In genomic region chr7:84251183-84251845, GRCh38 we compare ENCODE assay signal across 14 cellular contexts. TPM values are rescaled to one million over a fixed set of nuclear protein-coding genes. Genes with fewer than 3 reads are reported as not detected.
DNase-seq lines count a peak whose midpoint lies in the region; TF ChIP-seq lines count a peak whose summit lies in the region.
"Had no signal": no experiment of that assay in that cellular context is flagged by ENCODE, and none has a peak within 500 bp of the region (broad histone marks: within the 10 kb centered on the region; RNA-seq: fewer than 3 reads in every experiment).

No MANE protein-coding gene starts in this region.

- WGBS in neuronal stem cell (ENCODE audit: extremely low coverage in 2 of 2, insufficient read length in 2 of 2, insufficient replicate concordance in 1 of 2), 2 donors: no CpG with 5 or more reads among the region's 5 CpGs
- 65% methylated on average over 5 of the region's 5 CpGs for WGBS in lower leg skin, 2 donors

- no peak overlapping the region for H3K14ac ChIP-seq in neuronal stem cell (ENCODE audit: low read length)

- H4K8ac ChIP-seq in neuronal stem cell (ENCODE audit: low read depth, low read length): no peak overlapping the region

- H3K4me3 ChIP-seq in neuronal stem cell (ENCODE audit: low read length in 2 of 2): no peak overlapping the region
- H3K4me3 ChIP-seq in lower leg skin (ENCODE audit: low read depth, poor library complexity, severe bottlenecking): no peak overlapping the region

- H2BK120ac ChIP-seq in neuronal stem cell (ENCODE audit: low read depth, low read length): no peak overlapping the region

- H2BK15ac ChIP-seq in neuronal stem cell (ENCODE audit: low read length): no peak overlapping the region

- H3K4me2 ChIP-seq in neuronal stem cell (ENCODE audit: insufficient read depth, low read length, poor library complexity, severe bottlenecking): no peak overlapping the region

- no peaks in the 10 kb centered on the region for H3K27me3 ChIP-seq in neuronal stem cell (ENCODE audit: control insufficient read depth in 3 of 3, insufficient read depth in 3 of 3, low read depth in 1 of 3, low read length in 3 of 3)

- H3K27ac Mint-ChIP-seq in chondrocyte (ENCODE audit: unreplicated experiment): peak overlapping the region; percentile 45

- no peaks in the 10 kb centered on the region for H3K79me1 ChIP-seq in neuronal stem cell (ENCODE audit: low read depth, low read length)

- no peak overlapping the region for H4K91ac ChIP-seq in neuronal stem cell (ENCODE audit: low read depth, low read length, poor library complexity)

- H3K36me3 ChIP-seq in neuronal stem cell (replicated peaks in 1 of 2; ENCODE audit: control insufficient read depth in 2 of 2, insufficient read depth in 2 of 2, low read length in 2 of 2): no peaks in the 10 kb centered on the region

- H2BK12ac ChIP-seq in neuronal stem cell (ENCODE audit: low read length): no peak overlapping the region

- H3K9me3 ChIP-seq in neuronal stem cell (replicated peaks in 1 of 2; ENCODE audit: control insufficient read depth in 2 of 2, insufficient read depth in 1 of 2, low read depth in 1 of 2, low read length in 2 of 2): peaks cover 0 to 4% of the 10 kb centered on the region in 2 donors

- H3K18ac ChIP-seq in neuronal stem cell (ENCODE audit: low read length): no peak overlapping the region

- no peak overlapping the region for H3K9ac ChIP-seq in neuronal stem cell (ENCODE audit: low read depth, low read length, poor library complexity)

- H3K23ac ChIP-seq in neuronal stem cell (ENCODE audit: low read depth, low read length, poor library complexity): no peak overlapping the region

- H3K27me3 Mint-ChIP-seq in chondrocyte (ENCODE audit: low read depth): no peaks in the 10 kb centered on the region

- no peaks in the 10 kb centered on the region for H3K9me3 Mint-ChIP-seq in chondrocyte (ENCODE audit: low read depth)

- H3K36me3 Mint-ChIP-seq in chondrocyte (ENCODE audit: low read depth): no peaks in the 10 kb centered on the region

- no peak overlapping the region for H3K4me3 Mint-ChIP-seq in chondrocyte (ENCODE audit: unreplicated experiment)

- DNase-seq in EL: peak; percentile 59
- DNase-seq in NOMO-1 (lab: John Stamatoyannopoulos, UW; ENCODE audit: unreplicated experiment in 2 of 2): peak; percentile 46 to 84
- DNase-seq in chondrocyte (ENCODE audit: low spot score): no peak
- no peak for DNase-seq in neuronal stem cell (ENCODE audit: low spot score)
- DNase-seq in activated effector memory CD4-positive, alpha-beta T cell treated with anti-CD3 and anti-CD28 coated beads, Interleukin-2, amount 50 U/mL, for 16 hours: no peak
- DNase-seq in KG1 (lab: John Stamatoyannopoulos, UW): no peak
- no peak for DNase-seq in activated T-cell treated with anti-CD3 and anti-CD28 coated beads for 4 hours
- DNase-seq in lower leg skin (ENCODE audit: low spot score in 2 of 2): no peak
- DNase-seq: activated CD4-positive, alpha-beta T cell treated with anti-CD3 and anti-CD28 coated beads for 1 hour; activated gamma-delta T cell treated with Interleukin-2 at 50 U/mL for 16 hours; Calu3; dermis blood vessel endothelial cell; Right ventricle myocardium superior; stimulated activated CD4-positive, alpha-beta T cell treated with anti-CD3 and anti-CD28 coated beads, Interleukin-15, amount 100 ng/mL, for 24 hours had no signal

- TF ChIP-seq CTCF in chondrocyte (IDR thresholded peaks at IDR 0.05): no peak
- no peak for TF ChIP-seq CTCF in lower leg skin (IDR thresholded peaks at IDR 0.05)

- peaks cover 16% of the 10 kb centered on the region for H3K4me1 Mint-ChIP-seq in chondrocyte (ENCODE audit: low read depth)

- H2AFZ ChIP-seq in neuronal stem cell (ENCODE audit: low read length): peak overlapping the region; percentile 31

- intact Hi-C loops in lower leg skin (cut with DNase I; ENCODE audit: low total_unique reads): no loop called here

- peaks cover 8 to 18% of the 10 kb centered on the region in 2 donors for H3K4me1 ChIP-seq in neuronal stem cell (ENCODE audit: control insufficient read depth in 2 of 2, insufficient read depth in 1 of 2, low read depth in 1 of 2, low read length in 2 of 2)

- H2BK5ac ChIP-seq in neuronal stem cell (ENCODE audit: low read length): no peak overlapping the region

- H3K27ac ChIP-seq in neuronal stem cell (replicated peaks; ENCODE audit: low read length): peak overlapping the region; percentile 31

- H2AK5ac ChIP-seq in neuronal stem cell (ENCODE audit: low read depth, low read length): no peak overlapping the region

- H3K4ac ChIP-seq in neuronal stem cell (ENCODE audit: low read length): no peak overlapping the region

- no peak for TF ChIP-seq POLR2A in lower leg skin (IDR thresholded peaks at IDR 0.05)

RNA-seq across cellular contexts. Expression of gene SEMA3A, which starts 56.7 kb away (rescaled TPM):
- total RNA-seq in chondrocyte (0.36 to 0.87 TPM (median 0.65 TPM) in 3 replicates), lower leg skin (1 to 10 TPM in 3 of 4 donors, under 1 TPM in 1; 0.19 to 1.6 (median 1.4) TPM)
- 20.7 TPM for polyA plus RNA-seq in neuronal stem cell (2013, experiment 1 of 2)
- 21.0 TPM for polyA plus RNA-seq in neuronal stem cell (2013, experiment 2 of 2)

Comparison
In these comparisons a context has a peak if more than half of its experiments do, and no peak if none do; other contexts are left out.
1. DNase-seq: peak in EL (single experiment) and NOMO-1 (2 of 2); none in chondrocyte (single experiment), neuronal stem cell (single experiment), activated effector memory CD4-positive, alpha-beta T cell treated with anti-CD3 and anti-CD28 coated beads, Interleukin-2, amount 50 U/mL, for 16 hours (single experiment), KG1 (single experiment), activated T-cell treated with anti-CD3 and anti-CD28 coated beads for 4 hours (single experiment) and lower leg skin (0 of 2).